9 cellular contexts compared by ENCODE assay signal in the genomic region with DNA sequence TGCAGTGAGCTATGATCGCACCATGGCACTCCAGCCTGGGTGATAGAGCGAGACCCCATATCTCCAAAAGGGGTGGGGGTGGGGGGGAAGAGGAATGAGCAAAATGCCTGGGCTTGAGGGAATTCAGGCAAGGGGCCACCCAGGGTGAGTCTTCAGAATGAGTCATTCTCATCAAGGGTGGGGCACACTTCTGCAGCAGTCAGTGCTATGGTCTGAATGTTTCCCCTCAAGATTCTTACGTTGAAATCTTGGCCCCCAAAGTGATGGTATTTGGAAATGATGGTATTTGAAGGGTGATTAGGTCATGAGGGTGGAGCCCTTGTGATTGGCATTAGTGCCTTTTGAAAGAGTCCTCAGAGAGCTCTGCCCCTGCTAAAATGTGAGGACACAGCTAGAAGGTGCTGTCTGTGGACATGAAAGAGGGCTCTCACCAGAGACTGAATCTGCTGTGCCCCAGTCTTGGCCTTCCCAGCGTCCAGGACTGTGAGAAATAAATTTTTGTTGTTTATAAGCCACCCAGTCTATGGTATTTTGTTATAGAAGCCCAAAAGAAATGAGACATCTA.
A peak's percentile ranks its signal among the peaks of the same experiment; 100 is the strongest.
DNase-seq lines count a peak whose midpoint lies in the region; ATAC-seq and TF ChIP-seq lines count a peak whose summit lies in the region.
"Had no signal": no experiment of that assay in that cellular context is flagged by ENCODE, and none has a peak within 500 bp of the region (broad histone marks: within the 10 kb centered on the region; RNA-seq: fewer than 3 reads in every experiment).

No MANE protein-coding gene starts in this region.

- in situ Hi-C loops in astrocyte of the spinal cord (cut with HindIII; ENCODE audit: low sequenced_read_pairs), result no loop called here

- no TSS peak for BruUV-seq in HCT116 (replicated peaks; lab: Mats Ljungman, UMichigan)

- no peaks in the 10 kb centered on the region for H3K9me3 ChIP-seq in HCT116 (ENCODE audit: control insufficient read depth in 1 of 2, insufficient read depth in 1 of 2, low read depth in 1 of 2, low read length in 2 of 2)
- H3K9me3 ChIP-seq in mucosa of descending colon, result no peaks in the 10 kb centered on the region

- TF ChIP-seq RAD21 in HCT116 (IDR thresholded peaks at IDR 0.05; ENCODE audit: low read depth), result no peak

- no peak for TF ChIP-seq POLR2A in HCT116 (IDR thresholded peaks at IDR 0.05; ENCODE audit: borderline replicate concordance, extremely low read depth, insufficient read depth, insufficient read length)

- H3K79me2 ChIP-seq in HCT116 (ENCODE audit: insufficient read depth, low read length), result no peaks in the 10 kb centered on the region

- H3K4me3 ChIP-seq in HCT116 (replicated peaks in 1 of 2; ENCODE audit: low read depth in 1 of 2, low read length in 2 of 2) (no peak overlapping the region), astrocyte of the spinal cord (ENCODE audit: low read depth, low read length) (no peak overlapping the region), mucosa of descending colon (no peak overlapping the region)

- H3K4me1 ChIP-seq in HCT116 (ENCODE audit: control insufficient read depth in 1 of 2, insufficient read depth in 2 of 2, low read length in 2 of 2) (peaks cover 0 to 17% of the 10 kb centered on the region in 2 experiments; a peak in 3 of 4 replicates), mucosa of descending colon (ENCODE audit: low read depth) (no peaks in the 10 kb centered on the region)

- no peak overlapping the region for H2AFZ ChIP-seq in HCT116 (ENCODE audit: low read depth, low read length, poor library complexity, severe bottlenecking)

- no peaks in the 10 kb centered on the region for H3K27me3 ChIP-seq in HCT116 (ENCODE audit: insufficient read depth, low read length)

- ATAC-seq in HCT116 (peak; percentile 57), mucosa of descending colon (peak; percentile 8)
- ATAC-seq: WTC11 had no signal

- CTCF ChIA-PET in HCT116 (lab: Charles Lee), result no interaction called here

- DNase-seq in AG08395 (ENCODE audit: low spot score), result peak; percentile 31
- DNase-seq in HCT116 (ENCODE audit: low read depth, low spot score), result no peak
- peak; percentile 26 for DNase-seq in astrocyte of the spinal cord (ENCODE audit: low read depth, low spot score)
- DNase-seq in mucosa of descending colon, result no peak
- DNase-seq in NCI-H69 (lab: John Stamatoyannopoulos, UW), result no peak
- no peak for DNase-seq in middle frontal gyrus (ENCODE audit: extremely low spot score, low spot score)
- no peak for DNase-seq in NCI-H748 treated with DMSO at 0.1 percent for 48 hours (lab: John Stamatoyannopoulos, UW)
- no peak for DNase-seq in NK-92 (lab: John Stamatoyannopoulos, UW; ENCODE audit: unreplicated experiment)

- POLR2A ChIA-PET in HCT116 (lab: Charles Lee), result no interaction called here

- TF ChIP-seq CTCF in HCT116 (IDR thresholded peaks at IDR 0.05 in 2 of 3, conservative IDR thresholded peaks at IDR 0.05 in 1 of 3; ENCODE audit: borderline replicate concordance in 1 of 3, insufficient read depth in 1 of 3, low read depth in 2 of 3, low read length in 2 of 3) (no peak), astrocyte of the spinal cord (IDR thresholded peaks at IDR 0.05; ENCODE audit: low read depth, low read length) (no peak), mucosa of descending colon (IDR thresholded peaks at IDR 0.05) (no peak)

- intact Hi-C loops in HCT116 (cut with micrococcal nuclease), result no loop called here
- intact Hi-C loops in mucosa of descending colon (cut with DNase I, micrococcal nuclease), result no loop called here

- no peaks in the 10 kb centered on the region for H3K36me3 ChIP-seq in HCT116 (ENCODE audit: control insufficient read depth in 1 of 2, insufficient read depth in 2 of 2, low read length in 2 of 2)
- no peaks in the 10 kb centered on the region for H3K36me3 ChIP-seq in mucosa of descending colon (ENCODE audit: low read depth)

- RAD21 ChIA-PET in HCT116 (lab: Charles Lee; ENCODE audit: low non-redundant PET in 1 of 2, low total read pairs in 2 of 2, uncharacterized antibody in 2 of 2, unreplicated experiment in 2 of 2), result no interaction called here

- H3K9me2 ChIP-seq in HCT116 (ENCODE audit: insufficient read depth), result no peaks in the 10 kb centered on the region

- no peaks in the 10 kb centered on the region for H4K20me1 ChIP-seq in HCT116 (ENCODE audit: insufficient read depth)

- H3K27ac ChIP-seq in HCT116 (ENCODE audit: low read depth, low read length), result no peak overlapping the region

- peak overlapping the region; percentile 39 for H3K4me2 ChIP-seq in HCT116 (ENCODE audit: low read length)

- H3K9ac ChIP-seq in HCT116 (ENCODE audit: low read length), result no peak overlapping the region

TF ChIP-seq in HCT116, 20 proteins besides CTCF, POLR2A, EP300 and RAD21:
- TF ChIP-seq FOSL1 (IDR thresholded peaks at IDR 0.05; ENCODE audit: low read depth), result no peak
- no peak for TF ChIP-seq POLR2AphosphoS5 (IDR thresholded peaks at IDR 0.05; ENCODE audit: low read depth, low read length)
- TF ChIP-seq JUND (IDR thresholded peaks at IDR 0.05), result no peak
- TF ChIP-seq SIN3A (IDR thresholded peaks at IDR 0.05; ENCODE audit: low read depth), result no peak
- no peak for TF ChIP-seq ZNF274 (IDR thresholded peaks at IDR 0.05; ENCODE audit: low read depth, low read length)
- no peak for TF ChIP-seq ATF3 (IDR thresholded peaks at IDR 0.05)
- TF ChIP-seq, protein P1, sequence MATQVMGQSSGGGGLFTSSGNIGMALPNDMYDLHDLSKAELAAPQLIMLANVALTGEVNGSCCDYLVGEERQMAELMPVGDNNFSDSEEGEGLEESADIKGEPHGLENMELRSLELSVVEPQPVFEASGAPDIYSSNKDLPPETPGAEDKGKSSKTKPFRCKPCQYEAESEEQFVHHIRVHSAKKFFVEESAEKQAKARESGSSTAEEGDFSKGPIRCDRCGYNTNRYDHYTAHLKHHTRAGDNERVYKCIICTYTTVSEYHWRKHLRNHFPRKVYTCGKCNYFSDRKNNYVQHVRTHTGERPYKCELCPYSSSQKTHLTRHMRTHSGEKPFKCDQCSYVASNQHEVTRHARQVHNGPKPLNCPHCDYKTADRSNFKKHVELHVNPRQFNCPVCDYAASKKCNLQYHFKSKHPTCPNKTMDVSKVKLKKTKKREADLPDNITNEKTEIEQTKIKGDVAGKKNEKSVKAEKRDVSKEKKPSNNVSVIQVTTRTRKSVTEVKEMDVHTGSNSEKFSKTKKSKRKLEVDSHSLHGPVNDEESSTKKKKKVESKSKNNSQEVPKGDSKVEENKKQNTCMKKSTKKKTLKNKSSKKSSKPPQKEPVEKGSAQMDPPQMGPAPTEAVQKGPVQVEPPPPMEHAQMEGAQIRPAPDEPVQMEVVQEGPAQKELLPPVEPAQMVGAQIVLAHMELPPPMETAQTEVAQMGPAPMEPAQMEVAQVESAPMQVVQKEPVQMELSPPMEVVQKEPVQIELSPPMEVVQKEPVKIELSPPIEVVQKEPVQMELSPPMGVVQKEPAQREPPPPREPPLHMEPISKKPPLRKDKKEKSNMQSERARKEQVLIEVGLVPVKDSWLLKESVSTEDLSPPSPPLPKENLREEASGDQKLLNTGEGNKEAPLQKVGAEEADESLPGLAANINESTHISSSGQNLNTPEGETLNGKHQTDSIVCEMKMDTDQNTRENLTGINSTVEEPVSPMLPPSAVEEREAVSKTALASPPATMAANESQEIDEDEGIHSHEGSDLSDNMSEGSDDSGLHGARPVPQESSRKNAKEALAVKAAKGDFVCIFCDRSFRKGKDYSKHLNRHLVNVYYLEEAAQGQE (IDR thresholded peaks at IDR 0.05; ENCODE audit: low read depth), result no peak
- TF ChIP-seq EZH2 (IDR thresholded peaks at IDR 0.05), result no peak
- TF ChIP-seq YY1 (IDR thresholded peaks at IDR 0.05; ENCODE audit: extremely low read depth, insufficient replicate concordance, low read depth, low read length), result no peak
TF ChIP-seq in HCT116: peak in this region for 0.

Comparison
In these comparisons a context has a peak if more than half of its experiments do, and no peak if none do; other contexts are left out.
1. DNase-seq: peak in AG08395 (single experiment) and astrocyte of the spinal cord (single experiment); none in HCT116 (single experiment), mucosa of descending colon (0 of 3), NCI-H69 (single experiment), middle frontal gyrus (single experiment), NCI-H748 treated with DMSO at 0.1 percent for 48 hours (single experiment) and NK-92 (single experiment).